Comparison of ENCODE assay signal across 1 cellular context in genomic region chr21:27371688-27372331, GRCh38.
TF ChIP-seq lines count a peak whose summit lies in the region.

No MANE protein-coding gene starts in this region.

TF ChIP-seq in H1, 55 proteins besides CTCF, POLR2A, EP300 and RAD21 (continued from another document):
- TF ChIP-seq, protein P1, sequence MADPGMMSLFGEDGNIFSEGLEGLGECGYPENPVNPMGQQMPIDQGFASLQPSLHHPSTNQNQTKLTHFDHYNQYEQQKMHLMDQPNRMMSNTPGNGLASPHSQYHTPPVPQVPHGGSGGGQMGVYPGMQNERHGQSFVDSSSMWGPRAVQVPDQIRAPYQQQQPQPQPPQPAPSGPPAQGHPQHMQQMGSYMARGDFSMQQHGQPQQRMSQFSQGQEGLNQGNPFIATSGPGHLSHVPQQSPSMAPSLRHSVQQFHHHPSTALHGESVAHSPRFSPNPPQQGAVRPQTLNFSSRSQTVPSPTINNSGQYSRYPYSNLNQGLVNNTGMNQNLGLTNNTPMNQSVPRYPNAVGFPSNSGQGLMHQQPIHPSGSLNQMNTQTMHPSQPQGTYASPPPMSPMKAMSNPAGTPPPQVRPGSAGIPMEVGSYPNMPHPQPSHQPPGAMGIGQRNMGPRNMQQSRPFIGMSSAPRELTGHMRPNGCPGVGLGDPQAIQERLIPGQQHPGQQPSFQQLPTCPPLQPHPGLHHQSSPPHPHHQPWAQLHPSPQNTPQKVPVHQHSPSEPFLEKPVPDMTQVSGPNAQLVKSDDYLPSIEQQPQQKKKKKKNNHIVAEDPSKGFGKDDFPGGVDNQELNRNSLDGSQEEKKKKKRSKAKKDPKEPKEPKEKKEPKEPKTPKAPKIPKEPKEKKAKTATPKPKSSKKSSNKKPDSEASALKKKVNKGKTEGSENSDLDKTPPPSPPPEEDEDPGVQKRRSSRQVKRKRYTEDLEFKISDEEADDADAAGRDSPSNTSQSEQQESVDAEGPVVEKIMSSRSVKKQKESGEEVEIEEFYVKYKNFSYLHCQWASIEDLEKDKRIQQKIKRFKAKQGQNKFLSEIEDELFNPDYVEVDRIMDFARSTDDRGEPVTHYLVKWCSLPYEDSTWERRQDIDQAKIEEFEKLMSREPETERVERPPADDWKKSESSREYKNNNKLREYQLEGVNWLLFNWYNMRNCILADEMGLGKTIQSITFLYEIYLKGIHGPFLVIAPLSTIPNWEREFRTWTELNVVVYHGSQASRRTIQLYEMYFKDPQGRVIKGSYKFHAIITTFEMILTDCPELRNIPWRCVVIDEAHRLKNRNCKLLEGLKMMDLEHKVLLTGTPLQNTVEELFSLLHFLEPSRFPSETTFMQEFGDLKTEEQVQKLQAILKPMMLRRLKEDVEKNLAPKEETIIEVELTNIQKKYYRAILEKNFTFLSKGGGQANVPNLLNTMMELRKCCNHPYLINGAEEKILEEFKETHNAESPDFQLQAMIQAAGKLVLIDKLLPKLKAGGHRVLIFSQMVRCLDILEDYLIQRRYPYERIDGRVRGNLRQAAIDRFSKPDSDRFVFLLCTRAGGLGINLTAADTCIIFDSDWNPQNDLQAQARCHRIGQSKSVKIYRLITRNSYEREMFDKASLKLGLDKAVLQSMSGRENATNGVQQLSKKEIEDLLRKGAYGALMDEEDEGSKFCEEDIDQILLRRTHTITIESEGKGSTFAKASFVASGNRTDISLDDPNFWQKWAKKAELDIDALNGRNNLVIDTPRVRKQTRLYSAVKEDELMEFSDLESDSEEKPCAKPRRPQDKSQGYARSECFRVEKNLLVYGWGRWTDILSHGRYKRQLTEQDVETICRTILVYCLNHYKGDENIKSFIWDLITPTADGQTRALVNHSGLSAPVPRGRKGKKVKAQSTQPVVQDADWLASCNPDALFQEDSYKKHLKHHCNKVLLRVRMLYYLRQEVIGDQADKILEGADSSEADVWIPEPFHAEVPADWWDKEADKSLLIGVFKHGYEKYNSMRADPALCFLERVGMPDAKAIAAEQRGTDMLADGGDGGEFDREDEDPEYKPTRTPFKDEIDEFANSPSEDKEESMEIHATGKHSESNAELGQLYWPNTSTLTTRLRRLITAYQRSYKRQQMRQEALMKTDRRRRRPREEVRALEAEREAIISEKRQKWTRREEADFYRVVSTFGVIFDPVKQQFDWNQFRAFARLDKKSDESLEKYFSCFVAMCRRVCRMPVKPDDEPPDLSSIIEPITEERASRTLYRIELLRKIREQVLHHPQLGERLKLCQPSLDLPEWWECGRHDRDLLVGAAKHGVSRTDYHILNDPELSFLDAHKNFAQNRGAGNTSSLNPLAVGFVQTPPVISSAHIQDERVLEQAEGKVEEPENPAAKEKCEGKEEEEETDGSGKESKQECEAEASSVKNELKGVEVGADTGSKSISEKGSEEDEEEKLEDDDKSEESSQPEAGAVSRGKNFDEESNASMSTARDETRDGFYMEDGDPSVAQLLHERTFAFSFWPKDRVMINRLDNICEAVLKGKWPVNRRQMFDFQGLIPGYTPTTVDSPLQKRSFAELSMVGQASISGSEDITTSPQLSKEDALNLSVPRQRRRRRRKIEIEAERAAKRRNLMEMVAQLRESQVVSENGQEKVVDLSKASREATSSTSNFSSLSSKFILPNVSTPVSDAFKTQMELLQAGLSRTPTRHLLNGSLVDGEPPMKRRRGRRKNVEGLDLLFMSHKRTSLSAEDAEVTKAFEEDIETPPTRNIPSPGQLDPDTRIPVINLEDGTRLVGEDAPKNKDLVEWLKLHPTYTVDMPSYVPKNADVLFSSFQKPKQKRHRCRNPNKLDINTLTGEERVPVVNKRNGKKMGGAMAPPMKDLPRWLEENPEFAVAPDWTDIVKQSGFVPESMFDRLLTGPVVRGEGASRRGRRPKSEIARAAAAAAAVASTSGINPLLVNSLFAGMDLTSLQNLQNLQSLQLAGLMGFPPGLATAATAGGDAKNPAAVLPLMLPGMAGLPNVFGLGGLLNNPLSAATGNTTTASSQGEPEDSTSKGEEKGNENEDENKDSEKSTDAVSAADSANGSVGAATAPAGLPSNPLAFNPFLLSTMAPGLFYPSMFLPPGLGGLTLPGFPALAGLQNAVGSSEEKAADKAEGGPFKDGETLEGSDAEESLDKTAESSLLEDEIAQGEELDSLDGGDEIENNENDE (IDR thresholded peaks at IDR 0.05; ENCODE audit: insufficient replicate concordance, low read length) = no peak
- TF ChIP-seq TCF12 (IDR thresholded peaks at IDR 0.05; ENCODE audit: low read depth, low read length) (no peak), BRCA1 (IDR thresholded peaks at IDR 0.05; ENCODE audit: low read depth, low read length) (no peak), EGR1 (IDR thresholded peaks at IDR 0.05; ENCODE audit: borderline replicate concordance, low read depth, low read length) (no peak), FOSL1 (IDR thresholded peaks at IDR 0.05; ENCODE audit: insufficient read depth, low read depth, low read length) (no peak), SIN3A (conservative IDR thresholded peaks at IDR 0.05 in 1 of 2, IDR thresholded peaks at IDR 0.05 in 1 of 2; ENCODE audit: low read depth in 1 of 2, low read length in 2 of 2) (no peak), SP1 (IDR thresholded peaks at IDR 0.05; ENCODE audit: low read depth, low read length) (no peak), POLR2AphosphoS5 (IDR thresholded peaks at IDR 0.05; ENCODE audit: low read depth, low read length) (no peak), ZNF274 (IDR thresholded peaks at IDR 0.05; ENCODE audit: borderline replicate concordance, extremely low read depth, low read length) (no peak), POU5F1 (IDR thresholded peaks at IDR 0.05; ENCODE audit: low read depth, low read length) (no peak), JUND (IDR thresholded peaks at IDR 0.05; ENCODE audit: low read length) (no peak), SP2 (IDR thresholded peaks at IDR 0.05; ENCODE audit: low read length) (no peak), KDM1A (IDR thresholded peaks at IDR 0.05; ENCODE audit: borderline replicate concordance, low read length) (no peak)
